8 cellular contexts compared by ENCODE assay signal in genomic region chr6:30061766-30062458, GRCh38. TPM values are rescaled to one million over a fixed set of nuclear protein-coding genes. Genes with fewer than 3 reads are reported as not detected.
A peak's percentile ranks its signal among the peaks of the same experiment; 100 is the strongest.
DNase-seq lines count a peak whose midpoint lies in the region; ATAC-seq and TF ChIP-seq lines count a peak whose summit lies in the region.

No MANE protein-coding gene starts in this region.

- ATAC-seq in HG02981 (IDR thresholded peaks at IDR 0.05; ENCODE audit: unreplicated experiment) (peak; percentile 11), lower lobe of right lung (peak; percentile 37 to 46), thoracic aorta (ENCODE audit: insufficient number of reproducible peaks, low FRiP score, low read depth) (no peak)

- CTCF ChIA-PET in activated naive CD4-positive, alpha-beta T cell treated with anti-CD3 and anti-CD28 coated beads, Interleukin-2, amount 10 ng/mL, durations not matched to agents 7 days and 5 days (lab: Charles Lee): interaction anchor here (1.8 kb wide), 1 partner anchor 40 kb away, joined by 4 read pairs; no protein-coding TSS in a partner anchor

- H3K36me3 Mint-ChIP-seq in activated naive CD4-positive, alpha-beta T cell treated with anti-CD3 and anti-CD28 coated beads, Interleukin-2, amount 10 ng/mL, durations not matched to agents 7 days and 5 days: peaks cover 36% of the 10 kb centered on the region

- H3K4me3 ChIP-seq in SJSA1 (peak overlapping the region; percentile 71), coronary artery (peak overlapping the region; percentile 78), lower lobe of right lung (peak overlapping the region; percentile 76), thoracic aorta (peak overlapping the region; percentile 97)

- intact Hi-C loops in lower lobe of right lung (cut with DNase I): no loop called here

- H3K4me1 Mint-ChIP-seq in activated naive CD4-positive, alpha-beta T cell treated with anti-CD3 and anti-CD28 coated beads, Interleukin-2, amount 10 ng/mL, durations not matched to agents 7 days and 5 days: peaks cover 52% of the 10 kb centered on the region

- H3K27me3 ChIP-seq in SJSA1 (replicated peaks) (no peaks in the 10 kb centered on the region), lower lobe of right lung (ENCODE audit: low read depth) (no peaks in the 10 kb centered on the region), thoracic aorta (replicated peaks; ENCODE audit: insufficient read depth) (no peaks in the 10 kb centered on the region)

- no peaks in the 10 kb centered on the region for H3K9me3 ChIP-seq in SJSA1 (replicated peaks)
- no peaks in the 10 kb centered on the region for H3K9me3 ChIP-seq in lower lobe of right lung
- H3K9me3 ChIP-seq in thoracic aorta: no peaks in the 10 kb centered on the region

- peak overlapping the region; percentile 70 for H3K27ac ChIP-seq in SJSA1
- H3K27ac ChIP-seq in coronary artery: peak overlapping the region; percentile 88 to 90
- peak overlapping the region; percentile 87 for H3K27ac ChIP-seq in lower lobe of right lung
- H3K27ac ChIP-seq in thoracic aorta: peak overlapping the region; percentile 86 to 96

- peaks cover 17% of the 10 kb centered on the region for H3K36me3 ChIP-seq in SJSA1
- H3K36me3 ChIP-seq in lower lobe of right lung: peaks cover 30% of the 10 kb centered on the region
- H3K36me3 ChIP-seq in thoracic aorta: no peaks in the 10 kb centered on the region

- peak overlapping the region; percentile 93 for H3K4me3 Mint-ChIP-seq in activated naive CD4-positive, alpha-beta T cell treated with anti-CD3 and anti-CD28 coated beads, Interleukin-2, amount 10 ng/mL, durations not matched to agents 7 days and 5 days

- no peak for TF ChIP-seq CTCF in coronary artery (IDR thresholded peaks at IDR 0.05)
- TF ChIP-seq CTCF in lower lobe of right lung (IDR thresholded peaks at IDR 0.05): no peak
- no peak for TF ChIP-seq CTCF in thoracic aorta (IDR thresholded peaks at IDR 0.05)

- H3K4me1 ChIP-seq in SJSA1 (replicated peaks) (peaks cover 21% of the 10 kb centered on the region), lower lobe of right lung (peaks cover 38% of the 10 kb centered on the region), thoracic aorta (ENCODE audit: control insufficient read depth in 1 of 2, low read depth in 2 of 2) (peaks cover 8 to 32% of the 10 kb centered on the region in 2 donors)

- no peaks in the 10 kb centered on the region for H3K27me3 Mint-ChIP-seq in activated naive CD4-positive, alpha-beta T cell treated with anti-CD3 and anti-CD28 coated beads, Interleukin-2, amount 10 ng/mL, durations not matched to agents 7 days and 5 days

- DNase-seq in activated naive CD4-positive, alpha-beta T cell treated with anti-CD3 and anti-CD28 coated beads, Interleukin-2, amount 10 ng/mL, durations not matched to agents 7 days and 5 days: peak; percentile 65
- DNase-seq in activated naive CD4-positive, alpha-beta T cell treated with Interleukin-2 at 50 U/mL for 16 hours: no peak
- DNase-seq in SJSA1 (ENCODE audit: low read depth in 1 of 2, low spot score in 2 of 2) (no peak), coronary artery (ENCODE audit: low spot score) (no peak), lower lobe of right lung (no peak), thoracic aorta (ENCODE audit: low spot score) (no peak), NCI-H1694 treated with DMSO at 0.1 percent for 48 hours (lab: John Stamatoyannopoulos, UW) (no peak)

- H3K9me3 Mint-ChIP-seq in activated naive CD4-positive, alpha-beta T cell treated with anti-CD3 and anti-CD28 coated beads, Interleukin-2, amount 10 ng/mL, durations not matched to agents 7 days and 5 days: no peaks in the 10 kb centered on the region

- H3K27ac Mint-ChIP-seq in activated naive CD4-positive, alpha-beta T cell treated with anti-CD3 and anti-CD28 coated beads, Interleukin-2, amount 10 ng/mL, durations not matched to agents 7 days and 5 days: peak overlapping the region; percentile 96

RNA-seq across cellular contexts. Expression of gene POLR1H, which starts 0.8 kb away (rescaled TPM):
- 22.5 and 29.7 TPM in 2 replicates for total RNA-seq in SJSA1 (2014; rRNA removed; shearing (Covaris generic))
- total RNA-seq in lower lobe of right lung: 22.4 TPM
- total RNA-seq in thoracic aorta: 10 to 100 TPM; 11.2 to 19.1 TPM

RNA-seq across cellular contexts. Expression of gene PPP1R11, which starts 5.1 kb away (rescaled TPM):
- 26.3 and 33.8 TPM in 2 replicates for total RNA-seq in SJSA1 (2014; rRNA removed; shearing (Covaris generic))
- total RNA-seq in lower lobe of right lung (65.7 TPM), thoracic aorta (10 to 100 TPM; 25.2 to 45.5 TPM)

RNA-seq across cellular contexts. Expression of gene RNF39, which starts 13.7 kb away (rescaled TPM):
- not detected in 2 replicates for total RNA-seq in SJSA1 (2014; rRNA removed; shearing (Covaris generic))
- total RNA-seq in lower lobe of right lung: 2.5 TPM
- total RNA-seq in thoracic aorta: not detected

RNA-seq across cellular contexts. Expression of gene TRIM31, which starts 51.0 kb away (rescaled TPM):
- total RNA-seq in SJSA1 (2014; rRNA removed; shearing (Covaris generic)): not detected in 2 replicates
- total RNA-seq in lower lobe of right lung: 0.62 TPM
- 1 to 10 TPM in 1 of 2 donors, not detected in 1; 2.0 TPM for total RNA-seq in thoracic aorta
